ENCODE assay signal across 8 cellular contexts in genomic region chr18:45722899-45723298, GRCh38.
DNase-seq lines count a peak whose midpoint lies in the region; ATAC-seq lines count a peak whose summit lies in the region.

No MANE protein-coding gene starts in this region.

- peak; percentile 14 for DNase-seq in NK-92 treated with Interleukin-12 subunit alpha and Interleukin-12 subunit beta, amount 100 ng/mL, for 24 hours (lab: John Stamatoyannopoulos, UW)
- DNase-seq in NK-92 (lab: John Stamatoyannopoulos, UW; ENCODE audit: unreplicated experiment): no peak
- DNase-seq in NCI-H146 treated with DMSO at 0.1 percent for 48 hours (lab: John Stamatoyannopoulos, UW; ENCODE audit: unreplicated experiment): peak; percentile 60
- DNase-seq in T-helper 2 cell: peak; percentile 16 to 60 (median 32)
- peak; percentile 8 for DNase-seq in amniotic stem cell (lab: John Stamatoyannopoulos, UW)
- peak; percentile 81 for DNase-seq in hepatic stellate cell (ENCODE audit: low spot score)
- peak; percentile 83 for DNase-seq in stimulated activated CD4-positive, alpha-beta T cell treated with anti-CD3 and anti-CD28 coated beads, Interleukin-15, amount 100 ng/mL, for 24 hours

- ATAC-seq in HG02884 (IDR thresholded peaks at IDR 0.05; ENCODE audit: unreplicated experiment): peak; percentile 95
